In genomic region chr2:86765308-86765695, GRCh38 we compare ENCODE assay signal across 15 cellular contexts. TPM values are rescaled to one million over a fixed set of nuclear protein-coding genes. Genes with fewer than 3 reads are reported as not detected.
DNase-seq lines count a peak whose midpoint lies in the region; ATAC-seq and TF ChIP-seq lines count a peak whose summit lies in the region.
"Had no signal": no experiment of that assay in that cellular context is flagged by ENCODE, and none has a peak within 500 bp of the region (broad histone marks: within the 10 kb centered on the region; RNA-seq: fewer than 3 reads in every experiment).

No MANE protein-coding gene starts in this region.

- H3K4me3 ChIP-seq in thymus (ENCODE audit: low read length) (peak overlapping the region; percentile 12), heart left ventricle (no peak overlapping the region)
- H3K4me3 ChIP-seq: BLaER1 treated with 17β-estradiol and CSF1 and Interleukin-3, amounts not matched to agents 10 nM and 100 nM; GM12878 had no signal

- TF ChIP-seq CTCF in activated CD8-positive, alpha-beta T cell treated with anti-CD3 and anti-CD28 coated beads for 36 hours (IDR thresholded peaks at IDR 0.05), result no peak
- TF ChIP-seq CTCF in natural killer cell (IDR thresholded peaks at IDR 0.05), result no peak
- no peak for TF ChIP-seq CTCF in heart left ventricle (IDR thresholded peaks at IDR 0.05)

- H3K4me3 Mint-ChIP-seq in activated CD8-positive, alpha-beta T cell treated with anti-CD3 and anti-CD28 coated beads for 36 hours, result no peak overlapping the region
- no peak overlapping the region for H3K4me3 Mint-ChIP-seq in activated CD8-positive, alpha-beta T cell treated with anti-CD3 and anti-CD28 coated beads, Interleukin-2, amount 10 ng/mL, durations not matched to agents 7 days and 5 days
- H3K4me3 Mint-ChIP-seq in natural killer cell, result no peak overlapping the region
- no peak overlapping the region for H3K4me3 Mint-ChIP-seq in natural killer cell treated with Interleukin-12 subunit alpha and Interleukin-12 subunit beta and Interleukin-15 and Interleukin-18, amount 100 ng/mL, for 72 hours
- H3K4me3 Mint-ChIP-seq: CD4-positive, CD25-positive, alpha-beta regulatory T cell had no signal

- no peak for ATAC-seq in activated CD8-positive, alpha-beta T cell treated with anti-CD3 and anti-CD28 coated beads for 36 hours
- no peak for ATAC-seq in activated CD8-positive, alpha-beta T cell treated with anti-CD3 and anti-CD28 coated beads, Interleukin-2, amount 10 ng/mL, durations not matched to agents 7 days and 5 days
- ATAC-seq in natural killer cell (no peak), left lobe of liver (peak; percentile 55), heart left ventricle (no peak)
- ATAC-seq in natural killer cell treated with Interleukin-12 subunit alpha and Interleukin-12 subunit beta and Interleukin-15 and Interleukin-18, amount 100 ng/mL, for 72 hours, result no peak
- ATAC-seq in activated naive CD4-positive, alpha-beta T cell treated with anti-CD3 and anti-CD28 coated beads, Interleukin-2, amount 50 U/mL, for 72 hours, result no peak

- H3K27me3 ChIP-seq in thymus (ENCODE audit: control insufficient read depth, insufficient read depth) (no peaks in the 10 kb centered on the region), heart left ventricle (no peaks in the 10 kb centered on the region)
- H3K27me3 ChIP-seq: BLaER1 treated with 17β-estradiol and CSF1 and Interleukin-3, amounts not matched to agents 10 nM and 100 nM had no signal

- H3K9me3 ChIP-seq in thymus (ENCODE audit: control insufficient read depth) (no peaks in the 10 kb centered on the region), heart left ventricle (no peaks in the 10 kb centered on the region)
- H3K9me3 ChIP-seq: BLaER1 treated with 17β-estradiol and CSF1 and Interleukin-3, amounts not matched to agents 10 nM and 100 nM had no signal

- H3K27ac Mint-ChIP-seq in activated CD8-positive, alpha-beta T cell treated with anti-CD3 and anti-CD28 coated beads for 36 hours, result peak overlapping the region; percentile 79
- no peak overlapping the region for H3K27ac Mint-ChIP-seq in activated CD8-positive, alpha-beta T cell treated with anti-CD3 and anti-CD28 coated beads, Interleukin-2, amount 10 ng/mL, durations not matched to agents 7 days and 5 days
- H3K27ac Mint-ChIP-seq in natural killer cell, result peak overlapping the region; percentile 56 to 59
- H3K27ac Mint-ChIP-seq in natural killer cell treated with Interleukin-12 subunit alpha and Interleukin-12 subunit beta and Interleukin-15 and Interleukin-18, amount 100 ng/mL, for 72 hours, result peak overlapping the region in 1 of 2 donors; percentile 44
- H3K27ac Mint-ChIP-seq in activated naive CD4-positive, alpha-beta T cell treated with anti-CD3 and anti-CD28 coated beads, Interleukin-2, amount 50 U/mL, for 72 hours, result no peak overlapping the region

- no peaks in the 10 kb centered on the region for H3K27me3 Mint-ChIP-seq in activated CD8-positive, alpha-beta T cell treated with anti-CD3 and anti-CD28 coated beads for 36 hours
- no peaks in the 10 kb centered on the region for H3K27me3 Mint-ChIP-seq in activated CD8-positive, alpha-beta T cell treated with anti-CD3 and anti-CD28 coated beads, Interleukin-2, amount 10 ng/mL, durations not matched to agents 7 days and 5 days (ENCODE audit: low read depth)
- no peaks in the 10 kb centered on the region for H3K27me3 Mint-ChIP-seq in natural killer cell (ENCODE audit: low read depth in 2 of 2)
- no peaks in the 10 kb centered on the region for H3K27me3 Mint-ChIP-seq in natural killer cell treated with Interleukin-12 subunit alpha and Interleukin-12 subunit beta and Interleukin-15 and Interleukin-18, amount 100 ng/mL, for 72 hours
- H3K27me3 Mint-ChIP-seq: CD4-positive, CD25-positive, alpha-beta regulatory T cell had no signal

- TF ChIP-seq POLR2A in heart left ventricle (IDR thresholded peaks at IDR 0.05), result no peak

- intact Hi-C loops in activated CD8-positive, alpha-beta T cell treated with anti-CD3 and anti-CD28 coated beads for 36 hours (cut with micrococcal nuclease), result loop anchor here (2.0 kb wide), 1 partner anchor 41 kb away; no protein-coding TSS in a partner anchor
- intact Hi-C loops in natural killer cell (cut with micrococcal nuclease) (no loop called here), heart left ventricle (cut with DNase I) (no loop called here)

- H3K9me3 Mint-ChIP-seq in activated CD8-positive, alpha-beta T cell treated with anti-CD3 and anti-CD28 coated beads for 36 hours, result no peaks in the 10 kb centered on the region
- no peaks in the 10 kb centered on the region for H3K9me3 Mint-ChIP-seq in activated CD8-positive, alpha-beta T cell treated with anti-CD3 and anti-CD28 coated beads, Interleukin-2, amount 10 ng/mL, durations not matched to agents 7 days and 5 days (ENCODE audit: insufficient read depth)
- H3K9me3 Mint-ChIP-seq in natural killer cell, result no peaks in the 10 kb centered on the region
- H3K9me3 Mint-ChIP-seq in natural killer cell treated with Interleukin-12 subunit alpha and Interleukin-12 subunit beta and Interleukin-15 and Interleukin-18, amount 100 ng/mL, for 72 hours, result no peaks in the 10 kb centered on the region
- no peaks in the 10 kb centered on the region for H3K9me3 Mint-ChIP-seq in activated naive CD4-positive, alpha-beta T cell treated with anti-CD3 and anti-CD28 coated beads, Interleukin-2, amount 50 U/mL, for 72 hours
- H3K9me3 Mint-ChIP-seq: CD4-positive, CD25-positive, alpha-beta regulatory T cell had no signal

- 22% methylated on average over 1 of the region's 1 CpG for WGBS in thymus
- WGBS in heart left ventricle, 4 donors, result 39 to 57% (median 44%) methylated on average over 1 of the region's 1 CpG

- no peak for DNase-seq in activated CD8-positive, alpha-beta T cell treated with anti-CD3 and anti-CD28 coated beads for 36 hours
- no peak for DNase-seq in activated CD8-positive, alpha-beta T cell treated with anti-CD3 and anti-CD28 coated beads, Interleukin-2, amount 10 ng/mL, durations not matched to agents 7 days and 5 days
- DNase-seq in natural killer cell (no peak), left lobe of liver (ENCODE audit: low spot score) (no peak), heart left ventricle (no peak)
- no peak for DNase-seq in natural killer cell treated with Interleukin-12 subunit alpha and Interleukin-12 subunit beta and Interleukin-15 and Interleukin-18, amount 100 ng/mL, for 72 hours (ENCODE audit: low spot score)
- no peak for DNase-seq in activated naive CD4-positive, alpha-beta T cell treated with anti-CD3 and anti-CD28 coated beads, Interleukin-2, amount 50 U/mL, for 72 hours (ENCODE audit: low spot score in 2 of 2)
- DNase-seq: DMS79 had no signal

- POLR2A ChIA-PET in activated CD8-positive, alpha-beta T cell treated with anti-CD3 and anti-CD28 coated beads for 36 hours (lab: Charles Lee), result interaction anchor here (0.6 to 2.0 kb wide), 8 partner anchors 14 to 530 kb away, joined by 3 to 8 read pairs (median 3); no protein-coding TSS in a partner anchor
- POLR2A ChIA-PET in activated CD8-positive, alpha-beta T cell treated with anti-CD3 and anti-CD28 coated beads, Interleukin-2, amount 10 ng/mL, durations not matched to agents 7 days and 5 days (lab: Charles Lee), result interaction anchor here (1.1 kb wide), 1 partner anchor 20 kb away, joined by 4 read pairs; no protein-coding TSS in a partner anchor

- peak overlapping the region; percentile 66 for H3K27ac ChIP-seq in thymus (ENCODE audit: low read depth)
- H3K27ac ChIP-seq in heart left ventricle, result no peak overlapping the region
- H3K27ac ChIP-seq: 22Rv1; BLaER1 treated with 17β-estradiol and CSF1 and Interleukin-3, amounts not matched to agents 10 nM and 100 nM; HL-60 had no signal

- H3K4me1 ChIP-seq in thymus (ENCODE audit: control insufficient read depth, insufficient read depth, low read length) (peaks cover 25% of the 10 kb centered on the region), heart left ventricle (peaks cover 0 to 48% (median 21%) of the 10 kb centered on the region in 12 donors)

- H3K36me3 ChIP-seq in thymus (ENCODE audit: control insufficient read depth, insufficient read depth) (peaks cover 29% of the 10 kb centered on the region), heart left ventricle (peaks cover 0 to 53% (median 50%) of the 10 kb centered on the region in 9 donors)

- peaks cover 43% of the 10 kb centered on the region for H3K36me3 Mint-ChIP-seq in activated CD8-positive, alpha-beta T cell treated with anti-CD3 and anti-CD28 coated beads for 36 hours (ENCODE audit: low read depth)
- peaks cover 45% of the 10 kb centered on the region for H3K36me3 Mint-ChIP-seq in activated CD8-positive, alpha-beta T cell treated with anti-CD3 and anti-CD28 coated beads, Interleukin-2, amount 10 ng/mL, durations not matched to agents 7 days and 5 days (ENCODE audit: low read depth)
- no peaks in the 10 kb centered on the region for H3K36me3 Mint-ChIP-seq in natural killer cell
- peaks cover under 1% of the 10 kb centered on the region for H3K36me3 Mint-ChIP-seq in natural killer cell treated with Interleukin-12 subunit alpha and Interleukin-12 subunit beta and Interleukin-15 and Interleukin-18, amount 100 ng/mL, for 72 hours
- no peaks in the 10 kb centered on the region for H3K36me3 Mint-ChIP-seq in activated naive CD4-positive, alpha-beta T cell treated with anti-CD3 and anti-CD28 coated beads, Interleukin-2, amount 50 U/mL, for 72 hours

- CTCF ChIA-PET in activated CD8-positive, alpha-beta T cell treated with anti-CD3 and anti-CD28 coated beads for 36 hours (lab: Charles Lee), result interaction anchor here (0.7 to 10.6 kb wide), 20 partner anchors 9 to 247 kb away, joined by 3 to 123 read pairs (median 6); partner anchors contain the start of gene CD8A
- CTCF ChIA-PET in activated CD8-positive, alpha-beta T cell treated with anti-CD3 and anti-CD28 coated beads, Interleukin-2, amount 10 ng/mL, durations not matched to agents 7 days and 5 days (lab: Charles Lee), result interaction anchor here (0.7 to 7.2 kb wide), 17 partner anchors 11 to 1420 kb away, joined by 3 to 120 read pairs (median 9); partner anchors contain the start of gene CD8A

- H3K4me1 Mint-ChIP-seq in activated CD8-positive, alpha-beta T cell treated with anti-CD3 and anti-CD28 coated beads for 36 hours (ENCODE audit: low read depth), result peaks cover 40% of the 10 kb centered on the region
- H3K4me1 Mint-ChIP-seq in activated CD8-positive, alpha-beta T cell treated with anti-CD3 and anti-CD28 coated beads, Interleukin-2, amount 10 ng/mL, durations not matched to agents 7 days and 5 days (ENCODE audit: low read depth), result peaks cover 38% of the 10 kb centered on the region
- H3K4me1 Mint-ChIP-seq in natural killer cell, result peaks cover 20 to 21% of the 10 kb centered on the region in 2 donors
- peaks cover 16 to 18% of the 10 kb centered on the region in 2 donors for H3K4me1 Mint-ChIP-seq in natural killer cell treated with Interleukin-12 subunit alpha and Interleukin-12 subunit beta and Interleukin-15 and Interleukin-18, amount 100 ng/mL, for 72 hours (ENCODE audit: low read depth in 2 of 2)

RNA-seq across cellular contexts. Expression of gene CD8A, which starts 25.4 kb away (rescaled TPM):
- 100 to 1,000 TPM; 419 to 432 TPM for total RNA-seq in activated CD8-positive, alpha-beta T cell treated with anti-CD3 and anti-CD28 coated beads for 36 hours
- 100 to 1,000 TPM; 667 to 675 TPM for total RNA-seq in activated CD8-positive, alpha-beta T cell treated with anti-CD3 and anti-CD28 coated beads, Interleukin-2, amount 10 ng/mL, durations not matched to agents 7 days and 5 days
- total RNA-seq in natural killer cell (100 to 1,000 TPM in 2 of 3 donors, 10 to 100 TPM in 1; 85.3 to 208 (median 162) TPM), left lobe of liver (0.81 TPM), heart left ventricle (10 to 100 TPM in 1 of 9 donors, 1 to 10 TPM in 1, under 1 TPM in 6, not detected in 1; 0.24 to 11.1 (median 0.43) TPM)
- 10 to 100 TPM; 67.8 to 85.0 TPM for total RNA-seq in natural killer cell treated with Interleukin-12 subunit alpha and Interleukin-12 subunit beta and Interleukin-15 and Interleukin-18, amount 100 ng/mL, for 72 hours
- polyA plus RNA-seq in thymus (242 TPM), heart left ventricle (under 1 TPM; 0.33 to 0.65 TPM)
- 1 to 10 TPM in 1 of 2 donors, under 1 TPM in 1; 0.31 to 1.7 TPM for total RNA-seq in activated naive CD4-positive, alpha-beta T cell treated with anti-CD3 and anti-CD28 coated beads, Interleukin-2, amount 50 U/mL, for 72 hours
- total RNA-seq: A673; CD4-positive, CD25-positive, alpha-beta regulatory T cell had no signal

RNA-seq across cellular contexts. Expression of gene RMND5A, which starts 45.2 kb away (rescaled TPM):
- 10 to 100 TPM; 56.5 to 57.3 TPM for total RNA-seq in activated CD8-positive, alpha-beta T cell treated with anti-CD3 and anti-CD28 coated beads for 36 hours
- total RNA-seq in activated CD8-positive, alpha-beta T cell treated with anti-CD3 and anti-CD28 coated beads, Interleukin-2, amount 10 ng/mL, durations not matched to agents 7 days and 5 days, result 10 to 100 TPM; 34.4 to 35.2 TPM
- 10 to 100 TPM; 35.3 to 63.3 (median 54.3) TPM for total RNA-seq in natural killer cell
- total RNA-seq in natural killer cell treated with Interleukin-12 subunit alpha and Interleukin-12 subunit beta and Interleukin-15 and Interleukin-18, amount 100 ng/mL, for 72 hours, result 10 to 100 TPM; 32.2 to 48.3 TPM
- total RNA-seq in left lobe of liver, result 42.5 TPM
- polyA plus RNA-seq in thymus, result 19.1 TPM
- 100 to 1,000 TPM in 4 of 9 donors, 10 to 100 TPM in 5; 56.2 to 148 (median 91.7) TPM for total RNA-seq in heart left ventricle
- 10 to 100 TPM; 29.9 to 62.6 TPM for polyA plus RNA-seq in heart left ventricle
- total RNA-seq in activated naive CD4-positive, alpha-beta T cell treated with anti-CD3 and anti-CD28 coated beads, Interleukin-2, amount 50 U/mL, for 72 hours, result 10 to 100 TPM; 30.1 to 33.9 TPM

Comparison
In these comparisons a context has a peak if more than half of its experiments do, and no peak if none do; other contexts are left out.
1. H3K27ac Mint-ChIP-seq: peak in activated CD8-positive, alpha-beta T cell treated with anti-CD3 and anti-CD28 coated beads for 36 hours (single experiment) and natural killer cell (2 of 2); none in activated CD8-positive, alpha-beta T cell treated with anti-CD3 and anti-CD28 coated beads, Interleukin-2, amount 10 ng/mL, durations not matched to agents 7 days and 5 days (single experiment) and activated naive CD4-positive, alpha-beta T cell treated with anti-CD3 and anti-CD28 coated beads, Interleukin-2, amount 50 U/mL, for 72 hours (0 of 2).
2. RNA of gene CD8A, which starts 25.4 kb away (total RNA-seq): 667 to 675 TPM in activated CD8-positive, alpha-beta T cell treated with anti-CD3 and anti-CD28 coated beads, Interleukin-2, amount 10 ng/mL, durations not matched to agents 7 days and 5 days, 419 to 432 TPM in activated CD8-positive, alpha-beta T cell treated with anti-CD3 and anti-CD28 coated beads for 36 hours, 85.3 to 208 TPM in natural killer cell and 67.8 to 85.0 TPM in natural killer cell treated with Interleukin-12 subunit alpha and Interleukin-12 subunit beta and Interleukin-15 and Interleukin-18, amount 100 ng/mL, for 72 hours; 0.31 to 1.7 TPM in activated naive CD4-positive, alpha-beta T cell treated with anti-CD3 and anti-CD28 coated beads, Interleukin-2, amount 50 U/mL, for 72 hours, 0.81 TPM in left lobe of liver (single experiment) and 0.24 to 11.1 TPM in heart left ventricle; every median in the first group is over 4 times any median in the second.